27 cellular contexts compared by ENCODE assay signal in genomic region chrX:69496143-69496542, GRCh38. TPM values are rescaled to one million over a fixed set of nuclear protein-coding genes. Genes with fewer than 3 reads are reported as not detected.
"Had no signal": no experiment of that assay in that cellular context is flagged by ENCODE, and none has a peak within 500 bp of the region (broad histone marks: within the 10 kb centered on the region; RNA-seq: fewer than 3 reads in every experiment).

No MANE protein-coding gene starts in this region.

- H3K4me3 ChIP-seq: body of pancreas, colonic mucosa, esophagus squamous epithelium, gastroesophageal sphincter had no signal

- H3K27me3 ChIP-seq: body of pancreas, esophagus squamous epithelium had no signal

- H3K36me3 ChIP-seq: colonic mucosa, esophagus squamous epithelium, gastroesophageal sphincter had no signal

- H3K4me1 ChIP-seq: body of pancreas, colonic mucosa, esophagus squamous epithelium, gastroesophageal sphincter had no signal

- ATAC-seq: activated CD4-positive, alpha-beta T cell treated with anti-CD3 and anti-CD28 coated beads for 36 hours; activated CD8-positive, alpha-beta memory T cell treated with anti-CD3 and anti-CD28 coated beads, Interleukin-2, amount 10 ng/mL, durations not matched to agents 7 days and 5 days; activated CD8-positive, alpha-beta T cell treated with anti-CD3 and anti-CD28 coated beads, Interleukin-2, amount 10 ng/mL, durations not matched to agents 7 days and 5 days; activated T-cell treated with anti-CD3 and anti-CD28 coated beads, Interleukin-2, amount 50 U/mL, for 72 hours; body of pancreas; gastroesophageal sphincter had no signal

- DNase-seq: activated CD4-positive, alpha-beta memory T cell treated with anti-CD3 and anti-CD28 coated beads for 36 hours; activated CD4-positive, alpha-beta T cell treated with anti-CD3 and anti-CD28 coated beads for 36 hours; activated CD4-positive, alpha-beta T cell treated with anti-CD3 and anti-CD28 coated beads, Interleukin-2, amount 10 ng/mL, durations not matched to agents 24 days and 14 days; activated CD4-positive, CD25-positive, alpha-beta regulatory T cell; activated CD4-positive, CD25-positive, alpha-beta regulatory T cell treated with anti-CD3 and anti-CD28 coated beads, Interleukin-2, amount 50 U/mL, for 72 hours; activated CD8-positive, alpha-beta memory T cell treated with anti-CD3 and anti-CD28 coated beads, Interleukin-2, amount 10 ng/mL, durations not matched to agents 7 days and 5 days; activated CD8-positive, alpha-beta memory T cell treated with anti-CD3 and anti-CD28 coated beads, Interleukin-2, amount 50 U/mL, for 4 hours; activated CD8-positive, alpha-beta T cell treated with anti-CD3 and anti-CD28 coated beads, Interleukin-2, amount 10 ng/mL, durations not matched to agents 7 days and 5 days; activated gamma-delta T cell; activated naive CD4-positive, alpha-beta T cell; activated naive CD4-positive, alpha-beta T cell treated with anti-CD3 and anti-CD28 coated beads, Interleukin-2, amount 50 U/mL, for 16 hours; activated T-cell treated with anti-CD3 and anti-CD28 coated beads, Interleukin-2, amount 50 U/mL, for 24 hours; activated T-cell treated with anti-CD3 and anti-CD28 coated beads, Interleukin-2, amount 50 U/mL, for 72 hours; aorta; body of pancreas; central memory CD4-positive, alpha-beta T cell; cerebellar nuclear complex; colonic mucosa; effector CD8-positive, alpha-beta T cell; esophagus squamous epithelium; foreskin melanocyte; T-helper 2 cell had no signal

- H3K9me3 ChIP-seq: body of pancreas, colonic mucosa, esophagus squamous epithelium, gastroesophageal sphincter had no signal

- H3K27ac ChIP-seq: body of pancreas, colonic mucosa, epithelial cell of prostate, esophagus squamous epithelium, gastroesophageal sphincter had no signal

RNA-seq across cellular contexts. Expression of gene NALF2, which starts 8.0 kb away (rescaled TPM):
- total RNA-seq: activated CD8-positive, alpha-beta T cell treated with anti-CD3 and anti-CD28 coated beads, Interleukin-2, amount 10 ng/mL, durations not matched to agents 7 days and 5 days; endothelial cell of umbilical vein; fibroblast of lung; fibroblast of villous mesenchyme had no signal
